Comparison of ENCODE assay signal across 8 cellular contexts in the genomic region with DNA sequence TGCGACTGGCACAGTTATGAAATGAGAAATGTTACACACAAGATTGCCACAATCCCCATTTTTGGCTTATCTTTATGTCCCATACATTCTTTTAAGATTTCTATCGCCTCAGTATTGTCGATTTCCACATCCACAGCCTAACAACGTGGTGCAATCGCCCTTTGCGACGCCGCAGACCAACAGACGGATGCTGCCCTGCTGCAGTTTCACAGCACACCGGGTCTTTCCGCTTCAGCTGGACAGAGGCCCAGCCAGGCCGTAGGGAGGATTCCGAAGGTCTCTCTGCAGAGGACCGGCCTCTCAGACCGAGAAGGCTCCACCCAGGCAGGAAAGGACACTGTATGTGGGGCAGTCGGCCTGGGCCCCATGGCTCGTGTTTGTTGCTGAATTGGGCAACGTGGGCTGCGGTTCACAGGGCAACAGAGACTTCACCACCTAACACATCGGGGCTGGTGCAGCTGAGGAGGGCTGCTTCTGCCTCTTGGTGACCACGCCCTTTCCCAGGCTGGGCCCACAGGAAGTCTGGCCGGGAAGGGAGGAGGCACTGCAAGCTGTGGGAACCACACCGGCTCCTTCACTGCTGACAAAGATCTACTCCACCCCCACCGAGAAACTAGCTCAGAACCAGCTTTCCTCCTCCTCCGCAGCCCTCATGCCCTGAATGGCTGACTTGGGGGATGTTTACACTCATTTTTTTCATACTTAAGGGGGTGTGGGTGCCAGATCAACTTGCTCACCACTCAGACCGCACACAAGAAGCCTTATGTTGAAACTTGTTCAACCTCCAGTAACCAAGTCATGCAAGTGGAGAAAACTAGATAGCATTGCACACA. TPM values are rescaled to one million over a fixed set of nuclear protein-coding genes. Genes with fewer than 3 reads are reported as not detected.
DNase-seq lines count a peak whose midpoint lies in the region; ATAC-seq and TF ChIP-seq lines count a peak whose summit lies in the region.

No MANE protein-coding gene starts in this region.

- peak overlapping the region; percentile 74 for H3K27ac Mint-ChIP-seq in activated T-cell treated with anti-CD3 and anti-CD28 coated beads, Interleukin-2, amount 50 U/mL, for 72 hours
- H3K27ac Mint-ChIP-seq in naive thymus-derived CD8-positive, alpha-beta T cell = peak overlapping the region; percentile 91 to 99 (median 97)
- H3K27ac Mint-ChIP-seq in stimulated activated memory B cell treated with anti-CD40 and anti-IgM and Interleukin-4, amounts not matched to agents 10 μg/mL and 1 μg/mL and 100 μg/mL, for 72 hours = peak overlapping the region; percentile 94

- H3K9me3 Mint-ChIP-seq in activated T-cell treated with anti-CD3 and anti-CD28 coated beads, Interleukin-2, amount 50 U/mL, for 72 hours = no peaks in the 10 kb centered on the region
- no peaks in the 10 kb centered on the region for H3K9me3 Mint-ChIP-seq in naive thymus-derived CD8-positive, alpha-beta T cell
- no peaks in the 10 kb centered on the region for H3K9me3 Mint-ChIP-seq in stimulated activated memory B cell treated with anti-CD40 and anti-IgM and Interleukin-4, amounts not matched to agents 10 μg/mL and 1 μg/mL and 100 μg/mL, for 72 hours

- H3K27me3 Mint-ChIP-seq in activated T-cell treated with anti-CD3 and anti-CD28 coated beads, Interleukin-2, amount 50 U/mL, for 72 hours (ENCODE audit: low read depth) = no peaks in the 10 kb centered on the region
- no peaks in the 10 kb centered on the region for H3K27me3 Mint-ChIP-seq in naive thymus-derived CD8-positive, alpha-beta T cell
- no peaks in the 10 kb centered on the region for H3K27me3 Mint-ChIP-seq in stimulated activated memory B cell treated with anti-CD40 and anti-IgM and Interleukin-4, amounts not matched to agents 10 μg/mL and 1 μg/mL and 100 μg/mL, for 72 hours

- ATAC-seq in GM19035 (IDR thresholded peaks at IDR 0.05; ENCODE audit: unreplicated experiment) (peak; percentile 82), HG03175 (IDR thresholded peaks at IDR 0.05; ENCODE audit: unreplicated experiment) (peak; percentile 74)
- ATAC-seq in activated T-cell treated with anti-CD3 and anti-CD28 coated beads, Interleukin-2, amount 50 U/mL, for 72 hours (replicated peaks in 1 of 2) = peak; percentile 89 to 90
- peak; percentile 91 for ATAC-seq in naive thymus-derived CD8-positive, alpha-beta T cell
- ATAC-seq in stimulated activated memory B cell treated with anti-CD40 and anti-IgM and Interleukin-4, amounts not matched to agents 10 μg/mL and 1 μg/mL and 100 μg/mL, for 72 hours = peak; percentile 93

- POLR2A ChIA-PET in naive thymus-derived CD8-positive, alpha-beta T cell (lab: Charles Lee) = interaction anchor here (0.7 to 3.8 kb wide), 26 partner anchors 8 to 443 kb away, joined by 3 to 34 read pairs (median 4); partner anchors contain the start of genes MDM1, MDM2 and RAP1B

- peak overlapping the region; percentile 87 to 88 for H3K4me3 Mint-ChIP-seq in activated T-cell treated with anti-CD3 and anti-CD28 coated beads, Interleukin-2, amount 50 U/mL, for 72 hours
- H3K4me3 Mint-ChIP-seq in naive thymus-derived CD8-positive, alpha-beta T cell = peak overlapping the region; percentile 71 to 88 (median 84)
- peak overlapping the region; percentile 79 for H3K4me3 Mint-ChIP-seq in stimulated activated memory B cell treated with anti-CD40 and anti-IgM and Interleukin-4, amounts not matched to agents 10 μg/mL and 1 μg/mL and 100 μg/mL, for 72 hours

- DNase-seq in AG09319 (ENCODE audit: extremely low read depth, low read depth) (peak; percentile 95), fibroblast of mammary gland (ENCODE audit: low read depth) (peak; percentile 97)
- DNase-seq in activated T-cell treated with anti-CD3 and anti-CD28 coated beads, Interleukin-2, amount 50 U/mL, for 72 hours = peak; percentile 90 to 93
- DNase-seq in naive thymus-derived CD8-positive, alpha-beta T cell = peak; percentile 57 to 92 (median 80)

- H3K4me3 ChIP-seq in fibroblast of mammary gland (ENCODE audit: control insufficient read depth, low read depth, low read length) = peak overlapping the region; percentile 42

- H3K4me1 Mint-ChIP-seq in activated T-cell treated with anti-CD3 and anti-CD28 coated beads, Interleukin-2, amount 50 U/mL, for 72 hours (ENCODE audit: low read depth) = peaks cover 68% of the 10 kb centered on the region
- H3K4me1 Mint-ChIP-seq in naive thymus-derived CD8-positive, alpha-beta T cell = peaks cover 32 to 79% (median 68%) of the 10 kb centered on the region in 4 donors
- peaks cover 45% of the 10 kb centered on the region for H3K4me1 Mint-ChIP-seq in stimulated activated memory B cell treated with anti-CD40 and anti-IgM and Interleukin-4, amounts not matched to agents 10 μg/mL and 1 μg/mL and 100 μg/mL, for 72 hours

- peak; percentile 15 for TF ChIP-seq CTCF in AG09319 (IDR thresholded peaks at IDR 0.05; ENCODE audit: low read depth, low read length)
- no peak for TF ChIP-seq CTCF in fibroblast of mammary gland (conservative IDR thresholded peaks at IDR 0.05; ENCODE audit: control insufficient read depth, insufficient read depth, low read depth, low read length)

- H3K36me3 Mint-ChIP-seq in activated T-cell treated with anti-CD3 and anti-CD28 coated beads, Interleukin-2, amount 50 U/mL, for 72 hours (ENCODE audit: insufficient read depth in 2 of 2) = peaks cover 0 to 2% of the 10 kb centered on the region in 2 donors
- no peaks in the 10 kb centered on the region for H3K36me3 Mint-ChIP-seq in naive thymus-derived CD8-positive, alpha-beta T cell
- H3K36me3 Mint-ChIP-seq in stimulated activated memory B cell treated with anti-CD40 and anti-IgM and Interleukin-4, amounts not matched to agents 10 μg/mL and 1 μg/mL and 100 μg/mL, for 72 hours = no peaks in the 10 kb centered on the region

TF ChIP-seq in PFSK-1, 5 proteins besides CTCF, POLR2A, EP300 and RAD21:
- TF ChIP-seq REST (IDR thresholded peaks at IDR 0.05; ENCODE audit: insufficient read depth in 1 of 2, low read depth in 2 of 2, low read length in 2 of 2) = peak; percentile 72 to 84
- TF ChIP-seq TAF1 (IDR thresholded peaks at IDR 0.05; ENCODE audit: borderline replicate concordance, insufficient read depth, low read length) = peak; percentile 68; the same call in 1 of the 2 replicates
- peak; percentile 82; the same call in 1 of the 2 replicates for TF ChIP-seq POLR2AphosphoS5 (IDR thresholded peaks at IDR 0.05; ENCODE audit: low read depth, low read length)
- TF ChIP-seq FOXP2 (optimal IDR thresholded peaks at IDR 0.05; ENCODE audit: borderline replicate concordance, extremely low read depth, extremely low read length, insufficient read depth) = peak; percentile 76
- peak; percentile 93; the same call in 1 of the 2 replicates for TF ChIP-seq SIN3A (IDR thresholded peaks at IDR 0.05; ENCODE audit: borderline replicate concordance, insufficient read depth, low read length)

RNA-seq across cellular contexts. Expression of gene MDM1, which starts 32.9 kb away (rescaled TPM):
- polyA plus RNA-seq in PFSK-1 (2012; ENCODE audit: insufficient read length, low read depth) = 3.9 TPM
- 10 to 100 TPM; 19.0 to 27.3 TPM for total RNA-seq in activated T-cell treated with anti-CD3 and anti-CD28 coated beads, Interleukin-2, amount 50 U/mL, for 72 hours
- total RNA-seq in naive thymus-derived CD8-positive, alpha-beta T cell = 10 to 100 TPM; 28.2 to 34.6 TPM
- polyA plus RNA-seq in naive thymus-derived CD8-positive, alpha-beta T cell = 10 to 100 TPM; 16.2 to 20.8 (median 17.8) TPM

Comparison
In these comparisons a context has a peak if more than half of its experiments do, and no peak if none do; other contexts are left out.
1. Peak in every context shown above with its lines: DNase-seq, ATAC-seq and H3K4me3 ChIP-seq.